ENCODE assay signal across 9 cellular contexts in genomic region chr5:117359895-117360294, GRCh38.
"Had no signal": no experiment of that assay in that cellular context is flagged by ENCODE, and none has a peak within 500 bp of the region (broad histone marks: within the 10 kb centered on the region; RNA-seq: fewer than 3 reads in every experiment).

No MANE protein-coding gene starts in this region.

- FAIRE-seq: HepG2 had no signal

- H3K4me1 ChIP-seq: HAP-1 had no signal

- H3K9ac ChIP-seq: GM23248 had no signal

- H3K4me3 ChIP-seq: GM23248, HAP-1 had no signal

- H3K9me3 ChIP-seq: HAP-1 had no signal

- H3K27me3 Mint-ChIP-seq: IgD-negative memory B cell had no signal

- DNase-seq: GM23248, GOT3, H7, HFFc6 had no signal

- H3K27ac Mint-ChIP-seq: HFFc6, IgD-negative memory B cell had no signal

- H3K9me3 Mint-ChIP-seq: HFFc6, IgD-negative memory B cell had no signal

- ATAC-seq: HCT116, HepG2 had no signal

- H3K4me3 Mint-ChIP-seq: HFFc6, IgD-negative memory B cell had no signal

- H3K36me3 Mint-ChIP-seq: IgD-negative memory B cell had no signal

- H3K27ac ChIP-seq: GM23248, HL-60 had no signal

- H3K36me3 ChIP-seq: HAP-1 had no signal

- H3K4me1 Mint-ChIP-seq: IgD-negative memory B cell had no signal
